ENCODE assay signal across 17 cellular contexts in the genomic region with DNA sequence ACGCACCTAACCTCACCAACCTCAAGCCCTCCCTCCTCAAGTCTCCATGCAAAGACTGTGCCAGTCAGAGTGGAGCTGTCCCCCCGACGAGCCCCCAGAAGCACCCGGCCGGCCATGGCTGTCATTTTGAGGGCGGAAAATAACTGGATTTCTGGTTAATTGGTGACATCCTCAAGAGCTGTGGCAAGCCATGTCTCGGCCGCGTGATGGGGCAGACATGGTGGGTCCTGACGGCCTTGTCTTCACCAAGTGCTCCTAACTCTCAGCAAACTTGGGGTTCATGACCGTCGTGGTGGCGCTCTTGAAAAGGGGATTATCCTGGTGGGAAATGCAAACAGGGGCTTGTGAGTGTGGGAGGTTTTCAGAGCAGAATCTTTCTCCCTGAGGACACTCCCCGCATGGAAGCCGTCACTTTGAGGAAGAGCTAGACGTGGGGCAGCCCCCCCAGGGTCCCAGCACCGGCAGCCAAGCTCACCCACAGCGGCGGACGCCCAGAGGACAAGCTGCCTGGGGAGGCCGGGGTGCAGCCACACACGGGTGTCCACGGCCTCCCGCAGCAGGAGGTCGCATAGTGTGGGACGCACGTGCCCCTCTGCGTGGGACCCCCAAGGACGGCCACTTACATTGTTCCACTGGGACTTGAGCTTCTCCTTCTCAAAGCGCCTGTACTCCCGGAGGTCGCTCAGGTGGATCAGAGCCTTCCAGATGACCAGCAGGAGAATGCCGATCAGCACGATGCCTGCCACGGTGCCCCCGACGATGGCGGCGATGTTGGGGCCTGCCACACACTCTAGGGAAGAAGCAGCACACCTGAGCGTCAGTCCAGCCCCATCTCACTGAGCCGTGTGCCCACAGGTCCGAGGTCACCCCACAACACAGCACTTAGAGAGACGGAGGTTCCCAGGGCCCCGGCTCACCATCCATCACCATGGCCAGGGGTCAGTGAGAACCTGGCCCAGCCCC. TPM values are rescaled to one million over a fixed set of nuclear protein-coding genes. Genes with fewer than 3 reads are reported as not detected.
DNase-seq lines count a peak whose midpoint lies in the region; ATAC-seq and TF ChIP-seq lines count a peak whose summit lies in the region.
"Had no signal": no experiment of that assay in that cellular context is flagged by ENCODE, and none has a peak within 500 bp of the region (broad histone marks: within the 10 kb centered on the region; RNA-seq: fewer than 3 reads in every experiment).

No MANE protein-coding gene starts in this region.

- no peak overlapping the region for H3K27ac ChIP-seq in right cardiac atrium (ENCODE audit: low read length)
- H3K27ac ChIP-seq in spleen = no peak overlapping the region
- H3K27ac ChIP-seq: GM23248, KMS-11 had no signal

- no peak for TF ChIP-seq CTCF in spleen (IDR thresholded peaks at IDR 0.05 in 8 of 11, conservative IDR thresholded peaks at IDR 0.05 in 3 of 11)

- H3K36me3 Mint-ChIP-seq in activated naive CD8-positive, alpha-beta T cell = no peaks in the 10 kb centered on the region
- H3K36me3 Mint-ChIP-seq in activated naive CD8-positive, alpha-beta T cell treated with anti-CD3 and anti-CD28 coated beads, Interleukin-2, amount 50 U/mL, for 24 hours (ENCODE audit: low read depth) = peaks cover 5% of the 10 kb centered on the region
- H3K36me3 Mint-ChIP-seq in T-cell = peaks cover 11% of the 10 kb centered on the region

- H3K27ac Mint-ChIP-seq in activated naive CD8-positive, alpha-beta T cell = peak overlapping the region; percentile 50
- no peak overlapping the region for H3K27ac Mint-ChIP-seq in activated naive CD8-positive, alpha-beta T cell treated with anti-CD3 and anti-CD28 coated beads, Interleukin-2, amount 50 U/mL, for 24 hours
- peak overlapping the region; percentile 52 for H3K27ac Mint-ChIP-seq in T-cell

- POLR2A ChIA-PET in T-cell (lab: Charles Lee) = no interaction called here

- H3K9me3 ChIP-seq in right cardiac atrium (ENCODE audit: control insufficient read depth, low read length) (no peaks in the 10 kb centered on the region), spleen (no peaks in the 10 kb centered on the region)
- H3K9me3 ChIP-seq: MG63 had no signal

- no peaks in the 10 kb centered on the region for H3K9me3 Mint-ChIP-seq in activated naive CD8-positive, alpha-beta T cell (ENCODE audit: low read depth)
- no peaks in the 10 kb centered on the region for H3K9me3 Mint-ChIP-seq in activated naive CD8-positive, alpha-beta T cell treated with anti-CD3 and anti-CD28 coated beads, Interleukin-2, amount 50 U/mL, for 24 hours
- H3K9me3 Mint-ChIP-seq in T-cell = no peaks in the 10 kb centered on the region

- H3K36me3 ChIP-seq in spleen = peaks cover 0 to 61% (median 60%) of the 10 kb centered on the region in 6 donors
- H3K36me3 ChIP-seq: MG63 had no signal

- H3K4me1 ChIP-seq in right cardiac atrium (ENCODE audit: control insufficient read depth, insufficient read depth, low read length) = no peaks in the 10 kb centered on the region
- H3K4me1 ChIP-seq in spleen = peaks cover 11 to 56% (median 21%) of the 10 kb centered on the region in 6 donors

- intact Hi-C loops in right cardiac atrium (cut with DNase I) = no loop called here
- intact Hi-C loops in spleen (cut with DNase I; ENCODE audit: low total_unique reads) = no loop called here

- no peak for ATAC-seq in activated naive CD8-positive, alpha-beta T cell treated with anti-CD3 and anti-CD28 coated beads, Interleukin-2, amount 50 U/mL, for 24 hours
- ATAC-seq in T-cell (replicated peaks in 1 of 4) = no peak
- ATAC-seq in right cardiac atrium = no peak
- no peak for ATAC-seq in GM21825 (IDR thresholded peaks at IDR 0.05; ENCODE audit: unreplicated experiment)
- ATAC-seq in HG02798 (IDR thresholded peaks at IDR 0.05; ENCODE audit: poor library complexity, unreplicated experiment) = no peak
- no peak for ATAC-seq in HG02884 (IDR thresholded peaks at IDR 0.05; ENCODE audit: unreplicated experiment)

- H3K27me3 Mint-ChIP-seq in activated naive CD8-positive, alpha-beta T cell = no peaks in the 10 kb centered on the region
- no peaks in the 10 kb centered on the region for H3K27me3 Mint-ChIP-seq in activated naive CD8-positive, alpha-beta T cell treated with anti-CD3 and anti-CD28 coated beads, Interleukin-2, amount 50 U/mL, for 24 hours
- no peaks in the 10 kb centered on the region for H3K27me3 Mint-ChIP-seq in T-cell

- no peak overlapping the region for H3K4me3 Mint-ChIP-seq in activated naive CD8-positive, alpha-beta T cell
- H3K4me3 Mint-ChIP-seq in activated naive CD8-positive, alpha-beta T cell treated with anti-CD3 and anti-CD28 coated beads, Interleukin-2, amount 50 U/mL, for 24 hours = no peak overlapping the region
- no peak overlapping the region for H3K4me3 Mint-ChIP-seq in T-cell

- H3K27me3 ChIP-seq in right cardiac atrium (ENCODE audit: control insufficient read depth, insufficient read depth) (no peaks in the 10 kb centered on the region), spleen (replicated peaks in 1 of 7) (no peaks in the 10 kb centered on the region)
- H3K27me3 ChIP-seq: MG63 had no signal

- WGBS in right cardiac atrium = 89% methylated on average over 44 of the region's 44 CpGs
- 83 to 93% (median 91%) methylated on average over 31 to 44 of the region's 44 CpGs for WGBS in spleen, 5 donors

- CTCF ChIA-PET in T-cell (lab: Charles Lee) = no interaction called here

- H3K4me3 ChIP-seq in right cardiac atrium (ENCODE audit: low read length) (no peak overlapping the region), spleen (no peak overlapping the region)
- H3K4me3 ChIP-seq: GM23248, MG63 had no signal

- no peak for TF ChIP-seq POLR2A in spleen (IDR thresholded peaks at IDR 0.05)

- H3K4me1 Mint-ChIP-seq in activated naive CD8-positive, alpha-beta T cell (ENCODE audit: low read depth) = peaks cover 10% of the 10 kb centered on the region
- H3K4me1 Mint-ChIP-seq in activated naive CD8-positive, alpha-beta T cell treated with anti-CD3 and anti-CD28 coated beads, Interleukin-2, amount 50 U/mL, for 24 hours = peaks cover 11% of the 10 kb centered on the region
- H3K4me1 Mint-ChIP-seq in T-cell = peaks cover 11 to 19% (median 14%) of the 10 kb centered on the region in 3 donors

- DNase-seq in activated naive CD8-positive, alpha-beta T cell treated with anti-CD3 and anti-CD28 coated beads, Interleukin-2, amount 50 U/mL, for 24 hours = no peak
- DNase-seq in T-cell (no peak), right cardiac atrium (peak in 2 of 3 donors; percentile 44 to 61), spleen (peak; percentile 76)
- DNase-seq: 8988T, GM23248, MG63, NCI-H1105 treated with DMSO at 0.1 percent for 48 hours, NCI-H187, NCI-H446, NCI-H748 treated with DMSO at 0.1 percent for 48 hours, SIG-M5 had no signal

RNA-seq across cellular contexts. Expression of gene PTTG1IP, which starts 12.9 kb away (rescaled TPM):
- total RNA-seq in T-cell (10 to 100 TPM; 73.4 to 91.1 (median 90.2) TPM), right cardiac atrium (100 to 1,000 TPM; 192 to 206 (median 197) TPM), spleen (100 to 1,000 TPM; 121 to 189 (median 165) TPM)
- polyA plus RNA-seq in right cardiac atrium (172 TPM), spleen (10 to 100 TPM; 57.6 to 69.3 (median 64.9) TPM)

RNA-seq across cellular contexts. Expression of gene ITGB2, which starts 34.3 kb away (rescaled TPM):
- total RNA-seq in T-cell = 100 to 1,000 TPM; 249 to 498 (median 304) TPM
- 10 to 100 TPM; 19.1 to 46.5 (median 33.7) TPM for total RNA-seq in right cardiac atrium
- polyA plus RNA-seq in right cardiac atrium = 11.9 TPM
- 100 to 1,000 TPM; 285 to 754 (median 415) TPM for total RNA-seq in spleen
- polyA plus RNA-seq in spleen = 100 to 1,000 TPM in 2 of 3 donors, 10 to 100 TPM in 1; 92.1 to 332 (median 250) TPM

RNA-seq across cellular contexts. Expression of gene SLX9, which starts 53.4 kb away (rescaled TPM):
- 10 to 100 TPM; 16.7 to 32.2 (median 26.7) TPM for total RNA-seq in T-cell
- 10 to 100 TPM; 19.2 to 26.5 (median 24.1) TPM for total RNA-seq in right cardiac atrium
- polyA plus RNA-seq in right cardiac atrium = 25.1 TPM
- 10 to 100 TPM in 6 of 7 donors, 1 to 10 TPM in 1; 6.1 to 30.6 (median 26.4) TPM for total RNA-seq in spleen
- polyA plus RNA-seq in spleen = 10 to 100 TPM; 16.4 to 35.4 (median 28.5) TPM

Comparison
In these comparisons a context has a peak if more than half of its experiments do, and no peak if none do; other contexts are left out.
1. DNase-seq: peak in right cardiac atrium (2 of 3) and spleen (single experiment); none in activated naive CD8-positive, alpha-beta T cell treated with anti-CD3 and anti-CD28 coated beads, Interleukin-2, amount 50 U/mL, for 24 hours (single experiment) and T-cell (0 of 34).
2. RNA of gene ITGB2, which starts 34.3 kb away (total RNA-seq): 285 to 754 TPM in spleen and 249 to 498 TPM in T-cell; 19.1 to 46.5 TPM in right cardiac atrium; every median in the first group is over 4 times any median in the second.